17 cellular contexts compared by ENCODE assay signal in the genomic region with DNA sequence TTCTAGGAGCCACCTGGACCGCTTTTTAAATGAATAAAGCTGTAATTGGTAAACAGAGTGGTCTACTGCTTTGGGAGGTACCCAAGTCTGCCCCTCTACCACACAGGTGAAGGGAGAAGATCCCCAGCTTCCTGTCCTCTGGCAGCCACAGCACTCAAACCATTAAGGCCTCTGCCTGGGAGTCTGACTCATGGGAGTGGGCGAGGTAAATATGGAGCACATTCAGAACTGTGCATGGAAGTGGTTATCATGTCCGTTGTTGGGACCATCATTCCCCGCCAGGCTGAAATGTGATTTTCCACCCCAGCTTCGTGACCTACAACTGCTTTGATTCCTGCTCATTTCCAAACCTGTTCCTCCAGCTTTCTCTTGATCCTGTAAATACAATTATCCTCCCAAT. TPM values are rescaled to one million over a fixed set of nuclear protein-coding genes. Genes with fewer than 3 reads are reported as not detected.
DNase-seq lines count a peak whose midpoint lies in the region; ATAC-seq and TF ChIP-seq lines count a peak whose summit lies in the region.
"Had no signal": no experiment of that assay in that cellular context is flagged by ENCODE, and none has a peak within 500 bp of the region (broad histone marks: within the 10 kb centered on the region; RNA-seq: fewer than 3 reads in every experiment).

No MANE protein-coding gene starts in this region.

- H3K27ac Mint-ChIP-seq in activated CD8-positive, alpha-beta memory T cell treated with anti-CD3 and anti-CD28 coated beads, Interleukin-2, amount 10 ng/mL, durations not matched to agents 7 days and 5 days, result no peak overlapping the region
- H3K27ac Mint-ChIP-seq: CD8-positive, alpha-beta T cell had no signal

- 79% methylated on average over 5 of the region's 5 CpGs for WGBS in mammary epithelial cell (ENCODE audit: low coverage, missing lambda C conversion rate)

- no peak overlapping the region for H3K4me2 ChIP-seq in mammary epithelial cell (ENCODE audit: insufficient read depth, low read depth, low read length)
- H3K4me2 ChIP-seq: BLaER1 had no signal

- no peaks in the 10 kb centered on the region for H3K27me3 ChIP-seq in mammary epithelial cell (ENCODE audit: insufficient read depth, low read length)
- H3K27me3 ChIP-seq: BLaER1 had no signal

- no peak overlapping the region for H3K4me3 ChIP-seq in mammary epithelial cell (replicated peaks in 1 of 3; ENCODE audit: insufficient read depth in 1 of 3, low read depth in 2 of 3, low read length in 3 of 3)
- H3K4me3 ChIP-seq: BLaER1 had no signal

- H3K27ac ChIP-seq in mammary epithelial cell (ENCODE audit: insufficient read depth, low read depth, low read length), result no peak overlapping the region
- H3K27ac ChIP-seq: BLaER1, RWPE1 had no signal

- no TSS peak for BruUV-seq in mammary epithelial cell (replicated peaks; lab: Mats Ljungman, UMichigan)

- dilution Hi-C loops in mammary epithelial cell (cut with HindIII; ENCODE audit: low sequenced_read_pairs), result loop anchor here (25.0 kb wide), 2 partner anchors 96 to 596 kb away; no protein-coding TSS in a partner anchor

- no peak overlapping the region for H3K9ac ChIP-seq in mammary epithelial cell (ENCODE audit: insufficient read depth, low read length)
- H3K9ac ChIP-seq: BLaER1 had no signal

- no peaks in the 10 kb centered on the region for H3K9me3 ChIP-seq in mammary epithelial cell (replicated peaks; ENCODE audit: insufficient read depth, low read length)
- H3K9me3 ChIP-seq: BLaER1 had no signal

- peaks cover 21% of the 10 kb centered on the region for H3K27me3 Mint-ChIP-seq in activated CD8-positive, alpha-beta memory T cell treated with anti-CD3 and anti-CD28 coated beads, Interleukin-2, amount 10 ng/mL, durations not matched to agents 7 days and 5 days

- ATAC-seq in activated CD8-positive, alpha-beta memory T cell treated with anti-CD3 and anti-CD28 coated beads, Interleukin-2, amount 10 ng/mL, durations not matched to agents 7 days and 5 days, result no peak
- ATAC-seq in GM18858 (IDR thresholded peaks at IDR 0.05; ENCODE audit: unreplicated experiment), result no peak
- ATAC-seq: CD8-positive, alpha-beta T cell had no signal

- no peaks in the 10 kb centered on the region for H3K36me3 Mint-ChIP-seq in activated CD8-positive, alpha-beta memory T cell treated with anti-CD3 and anti-CD28 coated beads, Interleukin-2, amount 10 ng/mL, durations not matched to agents 7 days and 5 days
- H3K36me3 Mint-ChIP-seq: CD8-positive, alpha-beta T cell had no signal

- no peaks in the 10 kb centered on the region for H4K20me1 ChIP-seq in mammary epithelial cell (ENCODE audit: insufficient read depth, low read length)
- H4K20me1 ChIP-seq: BLaER1 had no signal

- no peaks in the 10 kb centered on the region for H3K9me3 Mint-ChIP-seq in activated CD8-positive, alpha-beta memory T cell treated with anti-CD3 and anti-CD28 coated beads, Interleukin-2, amount 10 ng/mL, durations not matched to agents 7 days and 5 days (ENCODE audit: low read depth)
- H3K9me3 Mint-ChIP-seq: CD8-positive, alpha-beta T cell had no signal

- intact Hi-C loops in mammary epithelial cell (cut with micrococcal nuclease), result no loop called here

- H3K79me2 ChIP-seq in mammary epithelial cell (ENCODE audit: insufficient read depth, low read length), result no peaks in the 10 kb centered on the region

- DNase-seq in activated CD8-positive, alpha-beta memory T cell treated with anti-CD3 and anti-CD28 coated beads, Interleukin-2, amount 10 ng/mL, durations not matched to agents 7 days and 5 days, result peak; percentile 14
- DNase-seq in activated CD8-positive, alpha-beta memory T cell treated with anti-CD3 and anti-CD28 coated beads for 24 hours, result no peak
- DNase-seq in mammary epithelial cell, result peak; percentile 15
- DNase-seq in islet precursor cell, result peak; percentile 47
- DNase-seq in HCEC 1CT, result no peak
- DNase-seq in middle frontal gyrus (ENCODE audit: extremely low spot score, low spot score), result no peak
- DNase-seq in D341Med (ENCODE audit: low spot score), result no peak
- DNase-seq: 8988T; CD8-positive, alpha-beta T cell; KG1; NCI-H1436; NCI-H2029; NCI-H2171; NCI-H446 had no signal

- H2AFZ ChIP-seq in mammary epithelial cell (ENCODE audit: low read depth, low read length), result no peak overlapping the region

- in situ Hi-C loops in mammary epithelial cell (cut with MboI; ENCODE audit: low sequenced_read_pairs in 2 of 2), result no loop called here

- CTCF ChIA-PET in activated CD8-positive, alpha-beta memory T cell treated with anti-CD3 and anti-CD28 coated beads, Interleukin-2, amount 10 ng/mL, durations not matched to agents 7 days and 5 days (lab: Charles Lee), result no interaction called here
- CTCF ChIA-PET in mammary epithelial cell (lab: Charles Lee; ENCODE audit: low non-redundant PET), result no interaction called here

- no peak overlapping the region for H3K4me3 Mint-ChIP-seq in activated CD8-positive, alpha-beta memory T cell treated with anti-CD3 and anti-CD28 coated beads, Interleukin-2, amount 10 ng/mL, durations not matched to agents 7 days and 5 days
- H3K4me3 Mint-ChIP-seq: CD8-positive, alpha-beta T cell had no signal

- H3K36me3 ChIP-seq in mammary epithelial cell (ENCODE audit: insufficient read depth, low read length), result no peaks in the 10 kb centered on the region
- H3K36me3 ChIP-seq: BLaER1 had no signal

- no peak for TF ChIP-seq CTCF in mammary epithelial cell (conservative IDR thresholded peaks at IDR 0.05 in 1 of 2, IDR thresholded peaks at IDR 0.05 in 1 of 2; ENCODE audit: extremely low read depth in 1 of 2, insufficient read depth in 1 of 2, low read depth in 1 of 2, low read length in 2 of 2)

- H3K4me1 Mint-ChIP-seq in activated CD8-positive, alpha-beta memory T cell treated with anti-CD3 and anti-CD28 coated beads, Interleukin-2, amount 10 ng/mL, durations not matched to agents 7 days and 5 days, result no peaks in the 10 kb centered on the region

- H3K4me1 ChIP-seq in mammary epithelial cell (ENCODE audit: insufficient read depth, low read length), result no peaks in the 10 kb centered on the region
- H3K4me1 ChIP-seq: BLaER1 had no signal

RNA-seq across cellular contexts. Expression of gene ALDH1B1, which starts 59.5 kb away (rescaled TPM):
- 10 to 100 TPM; 13.5 to 16.7 TPM for total RNA-seq in activated CD8-positive, alpha-beta memory T cell treated with anti-CD3 and anti-CD28 coated beads, Interleukin-2, amount 10 ng/mL, durations not matched to agents 7 days and 5 days
- total RNA-seq in mammary epithelial cell, result 10 to 100 TPM; 30.0 to 69.8 TPM
- polyA plus RNA-seq in mammary epithelial cell, result 35.3 TPM
- polyA minus RNA-seq in mammary epithelial cell, result 37.9 TPM

Comparison
In these comparisons a context has a peak if more than half of its experiments do, and no peak if none do; other contexts are left out.
1. DNase-seq: peak in activated CD8-positive, alpha-beta memory T cell treated with anti-CD3 and anti-CD28 coated beads, Interleukin-2, amount 10 ng/mL, durations not matched to agents 7 days and 5 days (single experiment), mammary epithelial cell (single experiment) and islet precursor cell (single experiment); none in activated CD8-positive, alpha-beta memory T cell treated with anti-CD3 and anti-CD28 coated beads for 24 hours (single experiment), HCEC 1CT (single experiment), middle frontal gyrus (single experiment) and D341Med (single experiment).